Comparison of ENCODE assay signal across 8 cellular contexts in the genomic region with DNA sequence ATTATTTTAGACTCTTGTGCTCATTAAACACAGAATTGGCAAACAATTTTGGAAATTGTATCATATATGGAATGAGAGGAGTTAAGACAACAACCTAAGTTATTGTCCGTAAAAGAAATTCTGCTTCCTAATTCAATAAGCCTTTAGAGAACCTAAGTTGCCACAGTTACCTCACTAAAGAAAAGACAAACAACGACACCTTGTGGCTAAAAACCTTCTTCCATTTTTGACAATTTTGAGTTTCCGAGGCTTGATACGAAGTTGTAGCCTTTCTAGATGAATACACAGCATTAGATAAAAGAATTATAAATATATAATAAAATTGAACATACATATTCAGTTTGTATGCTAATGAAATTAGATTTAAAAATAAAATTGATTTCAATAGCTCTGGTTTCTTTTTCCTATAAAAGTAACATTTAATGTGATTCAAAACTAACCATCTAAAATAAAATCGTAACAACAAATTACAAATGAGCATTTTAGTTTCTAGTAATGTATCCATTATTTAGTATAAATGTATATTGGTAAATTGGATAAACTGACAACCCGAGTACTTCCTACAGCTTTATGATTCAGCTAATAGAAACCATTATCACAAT.
DNase-seq lines count a peak whose midpoint lies in the region; ATAC-seq and TF ChIP-seq lines count a peak whose summit lies in the region.

No MANE protein-coding gene starts in this region.

- no peak overlapping the region for H3K27ac ChIP-seq in neural cell (ENCODE audit: low read length)

- H2AFZ ChIP-seq in neural cell (ENCODE audit: low read depth, low read length), result no peak overlapping the region

- no peaks in the 10 kb centered on the region for H3K36me3 Mint-ChIP-seq in activated naive CD4-positive, alpha-beta T cell treated with anti-CD3 and anti-CD28 coated beads, Interleukin-2, amount 50 U/mL, for 72 hours

- no peaks in the 10 kb centered on the region for H3K9me2 ChIP-seq in neural cell (ENCODE audit: insufficient read depth, low read length)

- peak; percentile 78 for TF ChIP-seq CTCF in neural cell (IDR thresholded peaks at IDR 0.05; ENCODE audit: poor library complexity, severe bottlenecking)

- no peaks in the 10 kb centered on the region for H3K79me2 ChIP-seq in neural cell (replicated peaks; ENCODE audit: insufficient read depth, low read length)

- no peak overlapping the region for H3K9ac ChIP-seq in neural cell (ENCODE audit: low read length)

- H3K36me3 ChIP-seq in neural cell (ENCODE audit: insufficient read depth, low read length), result no peaks in the 10 kb centered on the region

- H3K4me3 ChIP-seq in neural cell (ENCODE audit: low read length), result no peak overlapping the region

- no peaks in the 10 kb centered on the region for H3K9me3 ChIP-seq in neural cell (ENCODE audit: low read length)

- no peak overlapping the region for H3K27ac Mint-ChIP-seq in activated naive CD4-positive, alpha-beta T cell treated with anti-CD3 and anti-CD28 coated beads, Interleukin-2, amount 50 U/mL, for 72 hours

- H4K20me1 ChIP-seq in neural cell (ENCODE audit: insufficient read depth), result no peaks in the 10 kb centered on the region

- no peaks in the 10 kb centered on the region for H3F3A ChIP-seq in neural cell (ENCODE audit: insufficient read depth, low read length, poor library complexity, severe bottlenecking)

- no peaks in the 10 kb centered on the region for H3K9me3 Mint-ChIP-seq in activated naive CD4-positive, alpha-beta T cell treated with anti-CD3 and anti-CD28 coated beads, Interleukin-2, amount 50 U/mL, for 72 hours

- no peak for TF ChIP-seq EP300 in neural cell (conservative IDR thresholded peaks at IDR 0.05; ENCODE audit: poor library complexity, severe bottlenecking)

- peak; percentile 22 for DNase-seq in NCI-H1436 (lab: John Stamatoyannopoulos, UW)
- no peak for DNase-seq in NCI-H1436 treated with DMSO at 0.1 percent for 48 hours (lab: John Stamatoyannopoulos, UW)
- DNase-seq in NCI-H774 (lab: John Stamatoyannopoulos, UW), result peak; percentile 35
- DNase-seq in dedifferentiated amniotic fluid mesenchymal stem cell (ENCODE audit: extremely low spot score), result peak; percentile 93
- no peak for DNase-seq in activated naive CD4-positive, alpha-beta T cell treated with anti-CD3 and anti-CD28 coated beads, Interleukin-2, amount 50 U/mL, for 72 hours (ENCODE audit: low spot score in 2 of 2)
- no peak for DNase-seq in posterior vena cava (ENCODE audit: low spot score)

- TF ChIP-seq RAD21 in neural cell (conservative IDR thresholded peaks at IDR 0.05), result peak; percentile 85

- intact Hi-C loops in posterior vena cava (cut with DNase I), result no loop called here

- peak; percentile 57 for ATAC-seq in HG03025 (IDR thresholded peaks at IDR 0.05; ENCODE audit: low FRiP score, unreplicated experiment)
- ATAC-seq in activated naive CD4-positive, alpha-beta T cell treated with anti-CD3 and anti-CD28 coated beads, Interleukin-2, amount 50 U/mL, for 72 hours, result no peak

- H3K27me3 ChIP-seq in neural cell (ENCODE audit: insufficient read depth, low read depth, low read length), result no peaks in the 10 kb centered on the region

- no peak overlapping the region for H3K4me2 ChIP-seq in neural cell (ENCODE audit: low read length)

TF ChIP-seq in neural cell, 6 proteins besides CTCF, POLR2A, EP300 and RAD21:
- no peak for TF ChIP-seq POLR2AphosphoS5 (IDR thresholded peaks at IDR 0.05)
- TF ChIP-seq SMC3 (conservative IDR thresholded peaks at IDR 0.05; ENCODE audit: poor library complexity), result peak; percentile 91

Comparison
In these comparisons a context has a peak if more than half of its experiments do, and no peak if none do; other contexts are left out.
1. DNase-seq: peak in NCI-H1436 (single experiment), NCI-H774 (single experiment) and dedifferentiated amniotic fluid mesenchymal stem cell (single experiment); none in NCI-H1436 treated with DMSO at 0.1 percent for 48 hours (single experiment), activated naive CD4-positive, alpha-beta T cell treated with anti-CD3 and anti-CD28 coated beads, Interleukin-2, amount 50 U/mL, for 72 hours (0 of 2) and posterior vena cava (single experiment).